10 cellular contexts compared by ENCODE assay signal in the genomic region with DNA sequence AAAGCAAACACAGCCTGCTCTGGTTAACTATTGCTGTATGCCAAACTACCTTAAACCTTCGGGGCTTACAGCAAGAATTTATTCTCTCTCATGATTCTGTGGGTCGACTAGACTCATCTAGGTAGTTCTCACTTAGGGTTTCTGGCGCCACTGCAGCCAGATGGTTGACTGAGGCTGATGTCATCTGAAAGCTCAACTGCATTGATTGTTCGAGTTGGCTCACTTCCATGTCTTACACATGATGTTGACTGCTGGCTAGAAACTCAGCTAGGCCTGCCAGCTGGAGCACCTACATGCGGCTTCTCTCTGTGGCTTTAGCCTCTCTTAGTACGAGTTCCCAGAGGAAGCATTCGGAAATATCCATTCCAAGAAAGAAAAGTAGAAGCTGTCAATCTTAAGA.
DNase-seq lines count a peak whose midpoint lies in the region; TF ChIP-seq lines count a peak whose summit lies in the region.
"Had no signal": no experiment of that assay in that cellular context is flagged by ENCODE, and none has a peak within 500 bp of the region (broad histone marks: within the 10 kb centered on the region; RNA-seq: fewer than 3 reads in every experiment).

No MANE protein-coding gene starts in this region.

- DNase-seq in BE2C, result peak; percentile 14
- peak; percentile 43 for DNase-seq in GM12865 (ENCODE audit: low read depth)
- peak; percentile 83 for DNase-seq in NCI-H2171 (lab: John Stamatoyannopoulos, UW)
- DNase-seq in dermis microvascular lymphatic vessel endothelial cell (ENCODE audit: low read depth in 2 of 2), result peak; percentile 16 to 50
- DNase-seq in kidney glomerular epithelial cell (lab: John Stamatoyannopoulos, UW), result no peak
- DNase-seq in stimulated activated CD4-positive, alpha-beta T cell treated with anti-CD3 and anti-CD28 coated beads, Interleukin-4, amount 100 ng/mL, for 4 hours, result no peak
- no peak for DNase-seq in SW 1271 (lab: John Stamatoyannopoulos, UW)
- no peak for DNase-seq in activated effector memory CD4-positive, alpha-beta T cell treated with Interleukin-2 at 50 U/mL for 16 hours
- DNase-seq: retina, SIG-M5 had no signal

- H3K4me1 ChIP-seq in BE2C, result no peaks in the 10 kb centered on the region

- H3K36me3 ChIP-seq in BE2C, result no peaks in the 10 kb centered on the region

- no peak for TF ChIP-seq CTCF in BE2C (IDR thresholded peaks at IDR 0.05; ENCODE audit: low read depth, low read length)
- TF ChIP-seq CTCF in GM12865 (IDR thresholded peaks at IDR 0.05; ENCODE audit: insufficient read depth, low read depth, low read length, missing control alignments), result no peak

- H3K27me3 ChIP-seq in BE2C, result no peaks in the 10 kb centered on the region

- H3K9me3 ChIP-seq in BE2C, result no peaks in the 10 kb centered on the region

- H3K4me3 ChIP-seq in BE2C (ENCODE audit: low read depth, low read length) (no peak overlapping the region), GM12865 (ENCODE audit: low read depth, low read length) (no peak overlapping the region)

Comparison
In these comparisons a context has a peak if more than half of its experiments do, and no peak if none do; other contexts are left out.
1. DNase-seq: peak in BE2C (single experiment), GM12865 (single experiment), NCI-H2171 (single experiment) and dermis microvascular lymphatic vessel endothelial cell (2 of 2); none in kidney glomerular epithelial cell (single experiment), stimulated activated CD4-positive, alpha-beta T cell treated with anti-CD3 and anti-CD28 coated beads, Interleukin-4, amount 100 ng/mL, for 4 hours (0 of 2), SW 1271 (0 of 2) and activated effector memory CD4-positive, alpha-beta T cell treated with Interleukin-2 at 50 U/mL for 16 hours (single experiment).